ENCODE assay signal across 9 cellular contexts in genomic region chr17:17416400-17417360, GRCh38.
DNase-seq lines count a peak whose midpoint lies in the region; TF ChIP-seq lines count a peak whose summit lies in the region.
"Had no signal": no experiment of that assay in that cellular context is flagged by ENCODE, and none has a peak within 500 bp of the region (broad histone marks: within the 10 kb centered on the region; RNA-seq: fewer than 3 reads in every experiment).

No MANE protein-coding gene starts in this region.

- H3K4me3 ChIP-seq in CD4-positive, alpha-beta memory T cell (ENCODE audit: low read length in 2 of 2) = no peak overlapping the region
- H3K4me3 ChIP-seq in suprapubic skin (no peak overlapping the region), BE2C (ENCODE audit: low read depth, low read length) (no peak overlapping the region)

- no peaks in the 10 kb centered on the region for H3K27me3 ChIP-seq in CD4-positive, alpha-beta memory T cell (ENCODE audit: insufficient read depth, low read length)
- H3K27me3 ChIP-seq in suprapubic skin = no peaks in the 10 kb centered on the region
- H3K27me3 ChIP-seq in BE2C = no peaks in the 10 kb centered on the region

- no peaks in the 10 kb centered on the region for H3K9me3 ChIP-seq in CD4-positive, alpha-beta memory T cell (ENCODE audit: control insufficient read depth in 1 of 2, low read length in 2 of 2)
- H3K9me3 ChIP-seq in suprapubic skin (no peaks in the 10 kb centered on the region), BE2C (no peaks in the 10 kb centered on the region)

- DNase-seq in CD4-positive, alpha-beta memory T cell = peak in 2 of 5 donors; percentile 6 to 10
- peak; percentile 3 to 93 (median 76) for DNase-seq in NCI-H1417 (lab: John Stamatoyannopoulos, UW)
- no peak for DNase-seq in activated naive CD8-positive, alpha-beta T cell treated with anti-CD3 and anti-CD28 coated beads for 36 hours
- peak; percentile 31 to 55 for DNase-seq in hippocampal formation (lab: John Stamatoyannopoulos, UW)
- no peak for DNase-seq in suprapubic skin (ENCODE audit: low spot score in 2 of 2)
- DNase-seq in islet precursor cell = no peak
- DNase-seq in GOT3 (lab: John Stamatoyannopoulos, UW) = no peak
- DNase-seq in BE2C = no peak

- intact Hi-C loops in CD4-positive, alpha-beta memory T cell (cut with micrococcal nuclease) = no loop called here

- no peaks in the 10 kb centered on the region for H3K36me3 Mint-ChIP-seq in CD4-positive, alpha-beta memory T cell
- H3K36me3 Mint-ChIP-seq in activated naive CD8-positive, alpha-beta T cell treated with anti-CD3 and anti-CD28 coated beads for 36 hours = no peaks in the 10 kb centered on the region

- H3K36me3 ChIP-seq in CD4-positive, alpha-beta memory T cell (ENCODE audit: insufficient read depth, low read length) = no peaks in the 10 kb centered on the region
- H3K36me3 ChIP-seq in suprapubic skin = no peaks in the 10 kb centered on the region
- no peaks in the 10 kb centered on the region for H3K36me3 ChIP-seq in BE2C

- H3K4me1 Mint-ChIP-seq in CD4-positive, alpha-beta memory T cell = peaks cover 11 to 22% (median 17%) of the 10 kb centered on the region in 4 donors
- peaks cover 21% of the 10 kb centered on the region for H3K4me1 Mint-ChIP-seq in activated naive CD8-positive, alpha-beta T cell treated with anti-CD3 and anti-CD28 coated beads for 36 hours

- TF ChIP-seq CTCF in suprapubic skin (IDR thresholded peaks at IDR 0.05) (no peak), BE2C (IDR thresholded peaks at IDR 0.05; ENCODE audit: low read depth, low read length) (no peak)

- H3K27ac ChIP-seq in CD4-positive, alpha-beta memory T cell (ENCODE audit: low read depth, low read length) = no peak overlapping the region
- peak overlapping the region; percentile 78 for H3K27ac ChIP-seq in suprapubic skin

- H3K4me1 ChIP-seq in CD4-positive, alpha-beta memory T cell (ENCODE audit: insufficient read depth, low read length) = peaks cover 15% of the 10 kb centered on the region
- H3K4me1 ChIP-seq in suprapubic skin (peaks cover 62% of the 10 kb centered on the region), BE2C (no peaks in the 10 kb centered on the region)

- H3K9me3 Mint-ChIP-seq in CD4-positive, alpha-beta memory T cell = no peaks in the 10 kb centered on the region
- no peaks in the 10 kb centered on the region for H3K9me3 Mint-ChIP-seq in activated naive CD8-positive, alpha-beta T cell treated with anti-CD3 and anti-CD28 coated beads for 36 hours
- H3K9me3 Mint-ChIP-seq: dendritic cell treated with granulocyte-macrophage colony-stimulating factor and Interleukin-4, amounts not matched to agents 40 ng/mL and 50 ng/mL, for 4 days had no signal

- POLR2A ChIA-PET in CD4-positive, alpha-beta memory T cell (lab: Charles Lee; ENCODE audit: partially characterized antibody) = interaction anchor here (2.0 to 2.2 kb wide), 2 partner anchors 12 to 25 kb away, joined by 8 to 9 read pairs; no protein-coding TSS in a partner anchor

- CTCF ChIA-PET in CD4-positive, alpha-beta memory T cell (lab: Charles Lee; ENCODE audit: partially characterized antibody) = interaction anchor here (1.1 to 2.0 kb wide), 3 partner anchors 23 to 80 kb away, joined by 4 to 6 read pairs (median 5); no protein-coding TSS in a partner anchor

- H3K27ac Mint-ChIP-seq in CD4-positive, alpha-beta memory T cell = peak overlapping the region in 5 of 7 donors; percentile 2 to 85 (median 54)
- H3K27ac Mint-ChIP-seq in activated naive CD8-positive, alpha-beta T cell treated with anti-CD3 and anti-CD28 coated beads for 36 hours = peak overlapping the region; percentile 30
- H3K27ac Mint-ChIP-seq: dendritic cell treated with granulocyte-macrophage colony-stimulating factor and Interleukin-4, amounts not matched to agents 40 ng/mL and 50 ng/mL, for 4 days had no signal

- TF ChIP-seq EP300 in suprapubic skin (IDR thresholded peaks at IDR 0.05) = no peak

- peaks cover 0 to 5% of the 10 kb centered on the region in 2 donors for H3K27me3 Mint-ChIP-seq in CD4-positive, alpha-beta memory T cell
- peaks cover 4% of the 10 kb centered on the region for H3K27me3 Mint-ChIP-seq in activated naive CD8-positive, alpha-beta T cell treated with anti-CD3 and anti-CD28 coated beads for 36 hours

- peak overlapping the region in 1 of 8 donors; percentile 20 for H3K4me3 Mint-ChIP-seq in CD4-positive, alpha-beta memory T cell
- H3K4me3 Mint-ChIP-seq in activated naive CD8-positive, alpha-beta T cell treated with anti-CD3 and anti-CD28 coated beads for 36 hours = no peak overlapping the region
- H3K4me3 Mint-ChIP-seq: dendritic cell treated with granulocyte-macrophage colony-stimulating factor and Interleukin-4, amounts not matched to agents 40 ng/mL and 50 ng/mL, for 4 days had no signal

- WGBS in suprapubic skin = 80% methylated on average over 16 of the region's 16 CpGs

- no peak for TF ChIP-seq POLR2A in suprapubic skin (IDR thresholded peaks at IDR 0.05)

Comparison
In these comparisons a context has a peak if more than half of its experiments do, and no peak if none do; other contexts are left out.
1. DNase-seq: peak in NCI-H1417 (3 of 3) and hippocampal formation (2 of 2); none in activated naive CD8-positive, alpha-beta T cell treated with anti-CD3 and anti-CD28 coated beads for 36 hours (single experiment), suprapubic skin (0 of 2), islet precursor cell (single experiment), GOT3 (single experiment) and BE2C (single experiment).